ENCODE assay signal across 19 cellular contexts in genomic region chr11:61912991-61913698, GRCh38. TPM values are rescaled to one million over a fixed set of nuclear protein-coding genes. Genes with fewer than 3 reads are reported as not detected.
DNase-seq lines count a peak whose midpoint lies in the region; FAIRE-seq and TF ChIP-seq lines count a peak whose summit lies in the region.
"Had no signal": no experiment of that assay in that cellular context is flagged by ENCODE, and none has a peak within 500 bp of the region (broad histone marks: within the 10 kb centered on the region; RNA-seq: fewer than 3 reads in every experiment).

No MANE protein-coding gene starts in this region.

- H3K27ac ChIP-seq in layer of hippocampus (ENCODE audit: low read depth, low read length): peak overlapping the region; percentile 2
- H3K27ac ChIP-seq in sigmoid colon: peak overlapping the region in 1 of 4 donors; percentile 19
- peak overlapping the region in 2 of 4 donors; percentile 0 to 49 for H3K27ac ChIP-seq in esophagus squamous epithelium
- H3K27ac ChIP-seq: C4-2B, epithelial cell of prostate, parathyroid adenoma had no signal

- TF ChIP-seq CTCF in D721Med (IDR thresholded peaks at IDR 0.05; ENCODE audit: insufficient read depth, missing control alignments) (no peak), sigmoid colon (IDR thresholded peaks at IDR 0.05) (no peak), esophagus squamous epithelium (IDR thresholded peaks at IDR 0.05) (no peak)

- H3K9me3 ChIP-seq in sigmoid colon (no peaks in the 10 kb centered on the region), esophagus squamous epithelium (no peaks in the 10 kb centered on the region)

- 81 to 87% methylated on average over 18 of the region's 18 CpGs for WGBS in sigmoid colon, 2 donors
- 60 to 76% methylated on average over 12 to 18 of the region's 18 CpGs for WGBS in esophagus squamous epithelium, 2 donors

- H3K4me3 ChIP-seq in sigmoid colon (no peak overlapping the region), esophagus squamous epithelium (no peak overlapping the region)

- no peak for FAIRE-seq in D721Med (lab: Jason Lieb, UNC)
- FAIRE-seq: RCC 7860, small intestine had no signal

- intact Hi-C loops in sigmoid colon (cut with DNase I) (no loop called here), esophagus squamous epithelium (cut with DNase I) (no loop called here)

- TF ChIP-seq POLR2A in sigmoid colon (IDR thresholded peaks at IDR 0.05) (no peak), esophagus squamous epithelium (IDR thresholded peaks at IDR 0.05) (no peak)

- DNase-seq in D721Med (ENCODE audit: insufficient read length, low spot score): peak; percentile 10
- DNase-seq in HuH-7 (ENCODE audit: low spot score): peak; percentile 15
- DNase-seq in sigmoid colon: peak; percentile 58
- no peak for DNase-seq in RPMI8226
- DNase-seq in AG08395 (ENCODE audit: low spot score): no peak
- DNase-seq in esophagus squamous epithelium (lab: John Stamatoyannopoulos, UW): no peak
- DNase-seq in effector CD8-positive, alpha-beta T cell (lab: John Stamatoyannopoulos, UW): no peak
- DNase-seq: activated CD8-positive, alpha-beta T cell treated with anti-CD3 and anti-CD28 coated beads, Interleukin-2, amount 10 ng/mL, durations not matched to agents 7 days and 5 days; DND-41; glutamatergic neuron; Karpas-422; NCI-H2171 treated with DMSO at 0.1 percent for 48 hours; small intestine; trophoblast cell had no signal

- H3K4me1 ChIP-seq in sigmoid colon: peaks cover 0 to 46% (median 17%) of the 10 kb centered on the region in 4 donors
- H3K4me1 ChIP-seq in esophagus squamous epithelium: peaks cover 11 to 93% (median 21%) of the 10 kb centered on the region in 3 donors

- H3K27me3 ChIP-seq in layer of hippocampus (ENCODE audit: control insufficient read depth, insufficient read depth, low read length) (no peaks in the 10 kb centered on the region), sigmoid colon (no peaks in the 10 kb centered on the region), esophagus squamous epithelium (peaks cover 0 to 30% (median 0%) of the 10 kb centered on the region in 4 donors)

- no peak for TF ChIP-seq EP300 in sigmoid colon (IDR thresholded peaks at IDR 0.05)

- H3K36me3 ChIP-seq in sigmoid colon (no peaks in the 10 kb centered on the region), esophagus squamous epithelium (no peaks in the 10 kb centered on the region)

RNA-seq across cellular contexts. Expression of gene RAB3IL1, which starts 4.2 kb away (rescaled TPM):
- 10 to 100 TPM; 12.1 to 23.7 (median 19.6) TPM for total RNA-seq in sigmoid colon
- 10 to 100 TPM in 1 of 3 donors, 1 to 10 TPM in 2; 5.1 to 21.6 (median 7.0) TPM for polyA plus RNA-seq in sigmoid colon
- 10 to 100 TPM in 1 of 4 donors, 1 to 10 TPM in 2, under 1 TPM in 1; 0.15 to 10.3 (median 5.0) TPM for total RNA-seq in esophagus squamous epithelium
- total RNA-seq: activated CD8-positive, alpha-beta T cell treated with anti-CD3 and anti-CD28 coated beads, Interleukin-2, amount 10 ng/mL, durations not matched to agents 7 days and 5 days had no signal

RNA-seq across cellular contexts. Expression of gene FADS3, which starts 21.8 kb away (rescaled TPM):
- 10 to 100 TPM; 21.1 to 57.9 (median 37.5) TPM for total RNA-seq in sigmoid colon
- polyA plus RNA-seq in sigmoid colon: 10 to 100 TPM in 1 of 3 donors, 1 to 10 TPM in 2; 1.4 to 21.5 (median 3.0) TPM
- 10 to 100 TPM in 1 of 4 donors, 1 to 10 TPM in 3; 6.1 to 16.0 (median 7.1) TPM for total RNA-seq in esophagus squamous epithelium

RNA-seq across cellular contexts. Expression of gene BEST1, which starts 37.0 kb away (rescaled TPM):
- total RNA-seq in sigmoid colon (1 to 10 TPM in 3 of 4 donors, under 1 TPM in 1; 0.83 to 5.3 (median 3.3) TPM), esophagus squamous epithelium (1 to 10 TPM in 1 of 4 donors, under 1 TPM in 3; 0.08 to 2.7 (median 0.39) TPM)
- 1 to 10 TPM; 3.2 to 9.6 (median 7.6) TPM for polyA plus RNA-seq in sigmoid colon
- total RNA-seq: activated CD8-positive, alpha-beta T cell treated with anti-CD3 and anti-CD28 coated beads, Interleukin-2, amount 10 ng/mL, durations not matched to agents 7 days and 5 days had no signal

RNA-seq across cellular contexts. Expression of gene FTH1, which starts 54.3 kb away (rescaled TPM):
- total RNA-seq in sigmoid colon (1,000 to 10,000 TPM; 1,709 to 2,375 (median 1,954) TPM), esophagus squamous epithelium (1,000 to 10,000 TPM in 1 of 4 donors, 100 to 1,000 TPM in 3; 716 to 1,904 (median 760) TPM)
- over 10,000 TPM in 2 of 3 donors, 1,000 to 10,000 TPM in 1; 6,007 to 20,022 (median 13,142) TPM for polyA plus RNA-seq in sigmoid colon

Comparison
In these comparisons a context has a peak if more than half of its experiments do, and no peak if none do; other contexts are left out.
1. DNase-seq: peak in D721Med (single experiment), HuH-7 (single experiment) and sigmoid colon (single experiment); none in RPMI8226 (single experiment), AG08395 (single experiment), esophagus squamous epithelium (single experiment) and effector CD8-positive, alpha-beta T cell (single experiment).